In genomic region chr3:43609406-43609805, GRCh38 we compare ENCODE assay signal across 23 cellular contexts.
"Had no signal": no experiment of that assay in that cellular context is flagged by ENCODE, and none has a peak within 500 bp of the region (broad histone marks: within the 10 kb centered on the region; RNA-seq: fewer than 3 reads in every experiment).

No MANE protein-coding gene starts in this region.

- H3K4me3 Mint-ChIP-seq: IgD-negative memory B cell had no signal

- H3K9me3 Mint-ChIP-seq: IgD-negative memory B cell had no signal

- FAIRE-seq: HTR-8/SVneo had no signal

- H3K36me3 ChIP-seq: SJSA1 had no signal

- H3K27me3 ChIP-seq: SJSA1 had no signal

- H3K9me3 ChIP-seq: SJSA1 had no signal

- H3K4me1 ChIP-seq: SJSA1 had no signal

- DNase-seq: KBM-7, MV-4-11, NCI-H1048, NCI-H1105, NCI-H146, NCI-H1694 treated with DMSO at 0.1 percent for 48 hours, NCI-H1930, NCI-H2081, NCI-H2107, NCI-H226, NCI-H446, NCI-H510A, NCI-H524 treated with DMSO at 0.1 percent for 48 hours, NCI-H69, NCI-H774, Right ventricle myocardium superior, RPMI8226, SIG-M5 had no signal

- H3K27ac ChIP-seq: HL-60, SJSA1, SK-N-MC had no signal

- H3K4me3 ChIP-seq: SJSA1, SK-N-MC had no signal

- H3K27ac Mint-ChIP-seq: IgD-negative memory B cell had no signal
